In genomic region chr9:116202219-116202912, GRCh38 we compare ENCODE assay signal across 17 cellular contexts. TPM values are rescaled to one million over a fixed set of nuclear protein-coding genes. Genes with fewer than 3 reads are reported as not detected.
DNase-seq lines count a peak whose midpoint lies in the region; ATAC-seq and TF ChIP-seq lines count a peak whose summit lies in the region.
"Had no signal": no experiment of that assay in that cellular context is flagged by ENCODE, and none has a peak within 500 bp of the region (broad histone marks: within the 10 kb centered on the region; RNA-seq: fewer than 3 reads in every experiment).

No MANE protein-coding gene starts in this region.

- peak; percentile 61 for ATAC-seq in SK-N-SH treated with all-trans-retinoic acid at 6 μM for 48 hours
- peak; percentile 63 for ATAC-seq in left lobe of liver
- ATAC-seq in GM19452 (IDR thresholded peaks at IDR 0.05; ENCODE audit: unreplicated experiment): no peak
- no peak for ATAC-seq in HG03045 (IDR thresholded peaks at IDR 0.05; ENCODE audit: unreplicated experiment)
- no peak for ATAC-seq in GM19351 (IDR thresholded peaks at IDR 0.05; ENCODE audit: unreplicated experiment)
- ATAC-seq in Right ventricle myocardium inferior: no peak

- intact Hi-C loops in Right ventricle myocardium inferior (cut with DNase I): no loop called here

- DNase-seq in LoVo (ENCODE audit: low spot score): peak; percentile 36
- no peak for DNase-seq in left lobe of liver (ENCODE audit: low spot score)
- no peak for DNase-seq in Right ventricle myocardium inferior (ENCODE audit: missing footprints)
- DNase-seq: ACHN, COR-L47, DMS 273 treated with DMSO at 0.1 percent for 48 hours, DND-41, GOT3, KG1, NCI-H1436, NCI-H2029, NCI-H526 had no signal

TF ChIP-seq in SK-N-SH treated with all-trans-retinoic acid at 6 μM for 48 hours, 23 proteins besides CTCF, POLR2A, EP300 and RAD21:
- TF ChIP-seq, protein P1, sequence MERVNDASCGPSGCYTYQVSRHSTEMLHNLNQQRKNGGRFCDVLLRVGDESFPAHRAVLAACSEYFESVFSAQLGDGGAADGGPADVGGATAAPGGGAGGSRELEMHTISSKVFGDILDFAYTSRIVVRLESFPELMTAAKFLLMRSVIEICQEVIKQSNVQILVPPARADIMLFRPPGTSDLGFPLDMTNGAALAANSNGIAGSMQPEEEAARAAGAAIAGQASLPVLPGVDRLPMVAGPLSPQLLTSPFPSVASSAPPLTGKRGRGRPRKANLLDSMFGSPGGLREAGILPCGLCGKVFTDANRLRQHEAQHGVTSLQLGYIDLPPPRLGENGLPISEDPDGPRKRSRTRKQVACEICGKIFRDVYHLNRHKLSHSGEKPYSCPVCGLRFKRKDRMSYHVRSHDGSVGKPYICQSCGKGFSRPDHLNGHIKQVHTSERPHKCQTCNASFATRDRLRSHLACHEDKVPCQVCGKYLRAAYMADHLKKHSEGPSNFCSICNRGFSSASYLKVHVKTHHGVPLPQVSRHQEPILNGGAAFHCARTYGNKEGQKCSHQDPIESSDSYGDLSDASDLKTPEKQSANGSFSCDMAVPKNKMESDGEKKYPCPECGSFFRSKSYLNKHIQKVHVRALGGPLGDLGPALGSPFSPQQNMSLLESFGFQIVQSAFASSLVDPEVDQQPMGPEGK (CRISPR knock-in tag; IDR thresholded peaks at IDR 0.05; ENCODE audit: borderline replicate concordance): no peak
- TF ChIP-seq ISL1 (CRISPR knock-in tag; IDR thresholded peaks at IDR 0.05): peak; percentile 75
TF ChIP-seq in SK-N-SH treated with all-trans-retinoic acid at 6 μM for 48 hours: peak in this region for 1.

RNA-seq across cellular contexts. Expression of gene PAPPA, which starts 48.8 kb away (rescaled TPM):
- total RNA-seq in left lobe of liver (0.13 TPM), Right ventricle myocardium inferior (1.1 TPM)
- total RNA-seq: B cell had no signal

Comparison
In these comparisons a context has a peak if more than half of its experiments do, and no peak if none do; other contexts are left out.
1. ATAC-seq: peak in SK-N-SH treated with all-trans-retinoic acid at 6 μM for 48 hours (single experiment) and left lobe of liver (single experiment); none in GM19452 (single experiment), HG03045 (single experiment), GM19351 (single experiment) and Right ventricle myocardium inferior (single experiment).